Comparison of ENCODE assay signal across 30 cellular contexts in genomic region chr13:113918981-113919646, GRCh38. TPM values are rescaled to one million over a fixed set of nuclear protein-coding genes. Genes with fewer than 3 reads are reported as not detected.
DNase-seq lines count a peak whose midpoint lies in the region; ATAC-seq and TF ChIP-seq lines count a peak whose summit lies in the region.
"Had no signal": no experiment of that assay in that cellular context is flagged by ENCODE, and none has a peak within 500 bp of the region (broad histone marks: within the 10 kb centered on the region; RNA-seq: fewer than 3 reads in every experiment).

No MANE protein-coding gene starts in this region.

- intact Hi-C loops in activated CD4-positive, alpha-beta memory T cell treated with anti-CD3 and anti-CD28 coated beads for 36 hours (cut with micrococcal nuclease), result no loop called here
- intact Hi-C loops in tibial artery (cut with DNase I; ENCODE audit: low total_unique reads), result no loop called here

- no peak overlapping the region for H3K4me3 ChIP-seq in tibial artery
- H3K4me3 ChIP-seq: dorsolateral prefrontal cortex, GM23248, lung, mucosa of descending colon, ovary, spleen had no signal

- peaks cover 8% of the 10 kb centered on the region for H3K9me3 Mint-ChIP-seq in activated T-cell treated with anti-CD3 and anti-CD28 coated beads, Interleukin-2, amount 50 U/mL, for 24 hours
- H3K9me3 Mint-ChIP-seq in activated CD4-positive, alpha-beta memory T cell treated with anti-CD3 and anti-CD28 coated beads for 36 hours, result peaks cover 13% of the 10 kb centered on the region

- H3K27me3 ChIP-seq in tibial artery, result peaks cover 0 to 7% of the 10 kb centered on the region in 2 donors
- H3K27me3 ChIP-seq: ovary had no signal

- CTCF ChIA-PET in activated CD4-positive, alpha-beta memory T cell treated with anti-CD3 and anti-CD28 coated beads for 36 hours (lab: Charles Lee), result interaction anchor here (1.3 to 1.4 kb wide), 2 partner anchors 15 to 307 kb away, joined by 3 to 4 read pairs; no protein-coding TSS in a partner anchor

- peaks cover 3% of the 10 kb centered on the region for H3K4me1 Mint-ChIP-seq in activated T-cell treated with anti-CD3 and anti-CD28 coated beads, Interleukin-2, amount 50 U/mL, for 24 hours (ENCODE audit: low read depth)
- H3K4me1 Mint-ChIP-seq in activated CD4-positive, alpha-beta memory T cell treated with anti-CD3 and anti-CD28 coated beads for 36 hours (ENCODE audit: low read depth), result no peaks in the 10 kb centered on the region
- H3K4me1 Mint-ChIP-seq: activated CD4-positive, alpha-beta T cell treated with anti-CD3 and anti-CD28 coated beads, Interleukin-2, amount 10 ng/mL, durations not matched to agents 7 days and 5 days; nephron; stimulated activated memory B cell treated with anti-CD40 and anti-IgM and Interleukin-4, amounts not matched to agents 10 μg/mL and 1 μg/mL and 100 μg/mL, for 72 hours had no signal

- H3K9me3 ChIP-seq in tibial artery, result peaks cover 0 to 14% (median 4%) of the 10 kb centered on the region in 3 donors
- H3K9me3 ChIP-seq: ovary had no signal

- no peaks in the 10 kb centered on the region for H3K36me3 Mint-ChIP-seq in activated T-cell treated with anti-CD3 and anti-CD28 coated beads, Interleukin-2, amount 50 U/mL, for 24 hours (ENCODE audit: low read depth)
- H3K36me3 Mint-ChIP-seq in activated CD4-positive, alpha-beta memory T cell treated with anti-CD3 and anti-CD28 coated beads for 36 hours, result peaks cover 2% of the 10 kb centered on the region

- H3K27ac Mint-ChIP-seq in activated T-cell treated with anti-CD3 and anti-CD28 coated beads, Interleukin-2, amount 50 U/mL, for 24 hours, result no peak overlapping the region
- H3K27ac Mint-ChIP-seq in activated CD4-positive, alpha-beta memory T cell treated with anti-CD3 and anti-CD28 coated beads for 36 hours, result no peak overlapping the region
- H3K27ac Mint-ChIP-seq: activated CD4-positive, alpha-beta T cell treated with anti-CD3 and anti-CD28 coated beads, Interleukin-2, amount 10 ng/mL, durations not matched to agents 7 days and 5 days; activated T-helper 2 cell treated with anti-CD3 and anti-CD28 coated beads, Interferon-gamma antibody, Interleukin-2, Interleukin-4, amounts not matched to agents 10 μg/mL and 5 μg/mL and 100 μg/mL, durations not matched to agents 14 hours and 24 hours and 36 hours; CD4-positive, alpha-beta T cell; stimulated activated memory B cell treated with anti-CD40 and anti-IgM and Interleukin-4, amounts not matched to agents 10 μg/mL and 1 μg/mL and 100 μg/mL, for 72 hours; T-helper 2 cell treated with Interferon-gamma antibody and Interleukin-4, amounts not matched to agents 5 μg/mL and 100 μg/mL, for 36 hours had no signal

- ATAC-seq in left lobe of liver (no peak), HG02981 (IDR thresholded peaks at IDR 0.05; ENCODE audit: unreplicated experiment) (no peak), GM18873 (IDR thresholded peaks at IDR 0.05; ENCODE audit: low FRiP score, unreplicated experiment) (no peak)
- ATAC-seq: mucosa of descending colon; PC-3; Right ventricle myocardium inferior; stimulated activated memory B cell treated with anti-CD40 and anti-IgM and Interleukin-4, amounts not matched to agents 10 μg/mL and 1 μg/mL and 100 μg/mL, for 72 hours had no signal

- no peak overlapping the region for H3K4me3 Mint-ChIP-seq in activated T-cell treated with anti-CD3 and anti-CD28 coated beads, Interleukin-2, amount 50 U/mL, for 24 hours
- H3K4me3 Mint-ChIP-seq in activated CD4-positive, alpha-beta memory T cell treated with anti-CD3 and anti-CD28 coated beads for 36 hours, result no peak overlapping the region
- H3K4me3 Mint-ChIP-seq: activated CD4-positive, alpha-beta T cell treated with anti-CD3 and anti-CD28 coated beads, Interleukin-2, amount 10 ng/mL, durations not matched to agents 7 days and 5 days; CD4-positive, alpha-beta T cell; nephron; stimulated activated memory B cell treated with anti-CD40 and anti-IgM and Interleukin-4, amounts not matched to agents 10 μg/mL and 1 μg/mL and 100 μg/mL, for 72 hours; T-helper 2 cell treated with Interferon-gamma antibody and Interleukin-4, amounts not matched to agents 5 μg/mL and 100 μg/mL, for 36 hours had no signal

- H3K27ac ChIP-seq in tibial artery, result no peak overlapping the region
- H3K27ac ChIP-seq: dorsolateral prefrontal cortex, GM23248, ovary, spleen had no signal

- peak; percentile 19 for DNase-seq in activated T-cell treated with anti-CD3 and anti-CD28 coated beads, Interleukin-2, amount 50 U/mL, for 24 hours
- DNase-seq in activated T-cell treated with anti-CD3 and anti-CD28 coated beads, Interleukin-2, amount 50 U/mL, for 1 hour, result no peak
- DNase-seq in activated CD4-positive, alpha-beta memory T cell treated with anti-CD3 and anti-CD28 coated beads for 36 hours, result peak; percentile 4
- peak; percentile 32 for DNase-seq in left lobe of liver (ENCODE audit: low spot score)
- DNase-seq in tibial artery, result peak; percentile 8 to 56
- DNase-seq in stimulated activated CD4-positive, alpha-beta T cell treated with anti-CD3 and anti-CD28 coated beads, Interleukin-1b, Interleukin-23, amount 100 ng/mL, for 48 hours, result no peak
- DNase-seq: 8988T; AML-193; CD4-positive, alpha-beta T cell; GM23248; mucosa of descending colon; NCI-H1092; NCI-H1694 treated with DMSO at 0.1 percent for 48 hours; NCI-H510A; NK-92 treated with Interleukin-12 subunit alpha and Interleukin-12 subunit beta, amount 100 ng/mL, for 24 hours; PC-3; retina; spleen; stimulated activated CD4-positive, alpha-beta T cell treated with anti-CD3 and anti-CD28 coated beads, Interleukin-2, amount 100 ng/mL, for 48 hours had no signal

- no peaks in the 10 kb centered on the region for H3K36me3 ChIP-seq in tibial artery
- H3K36me3 ChIP-seq: ovary, spleen had no signal

- peaks cover 0 to 4% (median 0%) of the 10 kb centered on the region in 4 donors for H3K4me1 ChIP-seq in tibial artery
- H3K4me1 ChIP-seq: spleen had no signal

- TF ChIP-seq CTCF in tibial artery (IDR thresholded peaks at IDR 0.05), result no peak

- POLR2A ChIA-PET in activated CD4-positive, alpha-beta memory T cell treated with anti-CD3 and anti-CD28 coated beads for 36 hours (lab: Charles Lee), result no interaction called here

- peaks cover 72% of the 10 kb centered on the region for H3K27me3 Mint-ChIP-seq in activated T-cell treated with anti-CD3 and anti-CD28 coated beads, Interleukin-2, amount 50 U/mL, for 24 hours
- H3K27me3 Mint-ChIP-seq in activated CD4-positive, alpha-beta memory T cell treated with anti-CD3 and anti-CD28 coated beads for 36 hours, result peaks cover 43% of the 10 kb centered on the region

RNA-seq across cellular contexts. Expression of gene C13orf46, which starts 54.8 kb away (rescaled TPM):
- total RNA-seq in activated CD4-positive, alpha-beta memory T cell treated with anti-CD3 and anti-CD28 coated beads for 36 hours, result 1 to 10 TPM; 1.5 to 1.8 TPM
- 1.1 TPM for total RNA-seq in left lobe of liver
- total RNA-seq: GM23248 had no signal

RNA-seq across cellular contexts. Expression of gene GAS6, which starts 55.2 kb away (rescaled TPM):
- total RNA-seq in activated CD4-positive, alpha-beta memory T cell treated with anti-CD3 and anti-CD28 coated beads for 36 hours, result 1 to 10 TPM; 1.5 TPM
- 36.5 TPM for total RNA-seq in left lobe of liver

Comparison
In these comparisons a context has a peak if more than half of its experiments do, and no peak if none do; other contexts are left out.
1. DNase-seq: peak in activated T-cell treated with anti-CD3 and anti-CD28 coated beads, Interleukin-2, amount 50 U/mL, for 24 hours (single experiment), activated CD4-positive, alpha-beta memory T cell treated with anti-CD3 and anti-CD28 coated beads for 36 hours (single experiment), left lobe of liver (single experiment) and tibial artery (2 of 2); none in activated T-cell treated with anti-CD3 and anti-CD28 coated beads, Interleukin-2, amount 50 U/mL, for 1 hour (single experiment) and stimulated activated CD4-positive, alpha-beta T cell treated with anti-CD3 and anti-CD28 coated beads, Interleukin-1b, Interleukin-23, amount 100 ng/mL, for 48 hours (single experiment).
2. RNA of gene GAS6, which starts 55.2 kb away (total RNA-seq): 36.5 TPM in left lobe of liver (single experiment); 1.5 TPM in activated CD4-positive, alpha-beta memory T cell treated with anti-CD3 and anti-CD28 coated beads for 36 hours; every median in the first group is over 10 times any median in the second.